ENCODE assay signal across 25 cellular contexts in the genomic region with DNA sequence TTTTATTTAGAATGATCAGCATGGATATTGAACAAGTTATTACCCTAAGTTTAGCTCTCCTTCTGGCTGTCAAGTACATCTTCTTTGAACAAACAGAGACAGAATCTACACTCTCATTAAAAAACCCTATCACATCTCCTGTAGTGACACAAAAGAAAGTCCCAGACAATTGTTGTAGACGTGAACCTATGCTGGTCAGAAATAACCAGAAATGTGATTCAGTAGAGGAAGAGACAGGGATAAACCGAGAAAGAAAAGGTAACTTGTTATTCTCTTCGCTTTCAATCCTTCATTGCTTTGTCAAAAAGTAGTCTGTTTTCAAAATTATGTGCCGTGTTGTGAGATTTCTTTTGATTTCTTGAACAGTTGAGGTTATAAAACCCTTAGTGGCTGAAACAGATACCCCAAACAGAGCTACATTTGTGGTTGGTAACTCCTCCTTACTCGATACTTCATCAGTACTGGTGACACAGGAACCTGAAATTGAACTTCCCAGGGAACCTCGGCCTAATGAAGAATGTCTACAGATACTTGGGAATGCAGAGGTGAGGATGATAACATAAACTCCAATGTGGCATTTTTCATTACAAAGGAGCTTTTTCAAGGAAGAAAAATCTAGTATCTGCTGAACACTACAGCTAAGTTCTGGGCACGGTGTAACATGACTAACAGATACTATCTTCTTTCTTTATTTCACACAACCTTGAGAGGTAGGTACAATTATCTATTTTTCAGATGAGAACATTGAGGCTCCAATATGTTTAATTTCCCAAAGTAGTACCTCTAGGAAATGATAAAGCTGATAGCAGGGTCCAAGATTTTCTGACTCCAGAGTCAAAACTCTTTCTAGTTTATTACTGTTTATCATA. TPM values are rescaled to one million over a fixed set of nuclear protein-coding genes. Genes with fewer than 3 reads are reported as not detected.
DNase-seq lines count a peak whose midpoint lies in the region; ATAC-seq and TF ChIP-seq lines count a peak whose summit lies in the region.
"Had no signal": no experiment of that assay in that cellular context is flagged by ENCODE, and none has a peak within 500 bp of the region (broad histone marks: within the 10 kb centered on the region; RNA-seq: fewer than 3 reads in every experiment).

No MANE protein-coding gene starts in this region.

- H3K27me3 Mint-ChIP-seq in activated naive CD4-positive, alpha-beta T cell treated with anti-CD3 and anti-CD28 coated beads, Interleukin-2, amount 10 ng/mL, durations not matched to agents 7 days and 5 days: no peaks in the 10 kb centered on the region
- no peaks in the 10 kb centered on the region for H3K27me3 Mint-ChIP-seq in stimulated activated naive CD8-positive, alpha-beta T cell treated with anti-CD3 and anti-CD28 coated beads, Interleukin-15, amount 100 ng/mL, for 72 hours
- H3K27me3 Mint-ChIP-seq in natural killer cell treated with Interleukin-12 subunit alpha and Interleukin-12 subunit beta and Interleukin-15 and Interleukin-18, amount 100 ng/mL, for 72 hours: no peaks in the 10 kb centered on the region
- H3K27me3 Mint-ChIP-seq: dendritic cell treated with granulocyte-macrophage colony-stimulating factor and Interleukin-4, amounts not matched to agents 40 ng/mL and 50 ng/mL, for 4 days; stimulated activated memory B cell treated with anti-CD40 and anti-IgM and Interleukin-4, amounts not matched to agents 10 μg/mL and 1 μg/mL and 100 μg/mL, for 72 hours had no signal

- CTCF ChIA-PET in activated naive CD4-positive, alpha-beta T cell treated with anti-CD3 and anti-CD28 coated beads, Interleukin-2, amount 10 ng/mL, durations not matched to agents 7 days and 5 days (lab: Charles Lee): interaction anchor here (1.1 kb wide), 1 partner anchor 14 kb away, joined by 3 read pairs; a partner anchor contains a TSS

- peaks cover 62% of the 10 kb centered on the region for H3K36me3 Mint-ChIP-seq in activated naive CD4-positive, alpha-beta T cell treated with anti-CD3 and anti-CD28 coated beads, Interleukin-2, amount 10 ng/mL, durations not matched to agents 7 days and 5 days
- H3K36me3 Mint-ChIP-seq in activated naive CD4-positive, alpha-beta T cell treated with anti-CD3 and anti-CD28 coated beads, Interleukin-2, amount 50 U/mL, for 72 hours: peaks cover 11 to 24% of the 10 kb centered on the region in 2 donors
- H3K36me3 Mint-ChIP-seq in natural killer cell treated with Interleukin-12 subunit alpha and Interleukin-12 subunit beta and Interleukin-15 and Interleukin-18, amount 100 ng/mL, for 72 hours: peaks cover 48% of the 10 kb centered on the region

- H2AFZ ChIP-seq in MM.1S (ENCODE audit: low read length): no peak overlapping the region

- no peaks in the 10 kb centered on the region for H3K9me3 Mint-ChIP-seq in activated naive CD4-positive, alpha-beta T cell treated with anti-CD3 and anti-CD28 coated beads, Interleukin-2, amount 10 ng/mL, durations not matched to agents 7 days and 5 days
- no peaks in the 10 kb centered on the region for H3K9me3 Mint-ChIP-seq in activated naive CD4-positive, alpha-beta T cell treated with anti-CD3 and anti-CD28 coated beads, Interleukin-2, amount 50 U/mL, for 72 hours
- H3K9me3 Mint-ChIP-seq in stimulated activated naive CD8-positive, alpha-beta T cell treated with anti-CD3 and anti-CD28 coated beads, Interleukin-15, amount 100 ng/mL, for 72 hours: no peaks in the 10 kb centered on the region
- H3K9me3 Mint-ChIP-seq in natural killer cell treated with Interleukin-12 subunit alpha and Interleukin-12 subunit beta and Interleukin-15 and Interleukin-18, amount 100 ng/mL, for 72 hours: no peaks in the 10 kb centered on the region
- H3K9me3 Mint-ChIP-seq: dendritic cell treated with granulocyte-macrophage colony-stimulating factor and Interleukin-4, amounts not matched to agents 40 ng/mL and 50 ng/mL, for 4 days; nephron progenitor cell; stimulated activated memory B cell treated with anti-CD40 and anti-IgM and Interleukin-4, amounts not matched to agents 10 μg/mL and 1 μg/mL and 100 μg/mL, for 72 hours; WTC11 had no signal

- H3K27ac ChIP-seq in MM.1S (ENCODE audit: low read length): peak overlapping the region; percentile 37; the same call in 1 of the 2 replicates
- H3K27ac ChIP-seq: adrenal gland, sigmoid colon, SK-N-MC, thyroid gland had no signal

- peak overlapping the region; percentile 63 for H3K27ac Mint-ChIP-seq in activated naive CD4-positive, alpha-beta T cell treated with anti-CD3 and anti-CD28 coated beads, Interleukin-2, amount 10 ng/mL, durations not matched to agents 7 days and 5 days
- peak overlapping the region; percentile 3 to 80 for H3K27ac Mint-ChIP-seq in activated naive CD4-positive, alpha-beta T cell treated with anti-CD3 and anti-CD28 coated beads, Interleukin-2, amount 50 U/mL, for 72 hours
- H3K27ac Mint-ChIP-seq in stimulated activated naive CD8-positive, alpha-beta T cell treated with anti-CD3 and anti-CD28 coated beads, Interleukin-15, amount 100 ng/mL, for 72 hours: peak overlapping the region; percentile 28 to 38
- peak overlapping the region in 1 of 2 donors; percentile 70 for H3K27ac Mint-ChIP-seq in natural killer cell treated with Interleukin-12 subunit alpha and Interleukin-12 subunit beta and Interleukin-15 and Interleukin-18, amount 100 ng/mL, for 72 hours
- H3K27ac Mint-ChIP-seq: dendritic cell treated with granulocyte-macrophage colony-stimulating factor and Interleukin-4, amounts not matched to agents 40 ng/mL and 50 ng/mL, for 4 days; stimulated activated memory B cell treated with anti-CD40 and anti-IgM and Interleukin-4, amounts not matched to agents 10 μg/mL and 1 μg/mL and 100 μg/mL, for 72 hours; WTC11 had no signal

- H3K4me3 ChIP-seq in MM.1S (ENCODE audit: low read length): no peak overlapping the region
- H3K4me3 ChIP-seq: adrenal gland, sigmoid colon, SK-N-MC, thyroid gland had no signal

- peaks cover 3% of the 10 kb centered on the region; the same call in 1 of the 2 replicates for H4K20me1 ChIP-seq in MM.1S (ENCODE audit: insufficient read depth, low read length)

- peaks cover 20% of the 10 kb centered on the region for H3K4me1 Mint-ChIP-seq in activated naive CD4-positive, alpha-beta T cell treated with anti-CD3 and anti-CD28 coated beads, Interleukin-2, amount 10 ng/mL, durations not matched to agents 7 days and 5 days
- H3K4me1 Mint-ChIP-seq in stimulated activated naive CD8-positive, alpha-beta T cell treated with anti-CD3 and anti-CD28 coated beads, Interleukin-15, amount 100 ng/mL, for 72 hours: peaks cover 18% of the 10 kb centered on the region
- H3K4me1 Mint-ChIP-seq in natural killer cell treated with Interleukin-12 subunit alpha and Interleukin-12 subunit beta and Interleukin-15 and Interleukin-18, amount 100 ng/mL, for 72 hours (ENCODE audit: low read depth in 2 of 2): peaks cover 6 to 9% of the 10 kb centered on the region in 2 donors
- H3K4me1 Mint-ChIP-seq: nephron progenitor cell; stimulated activated memory B cell treated with anti-CD40 and anti-IgM and Interleukin-4, amounts not matched to agents 10 μg/mL and 1 μg/mL and 100 μg/mL, for 72 hours; WTC11 had no signal

- H3K9ac ChIP-seq in MM.1S (ENCODE audit: low read length): no peak overlapping the region

- DNase-seq in activated naive CD4-positive, alpha-beta T cell treated with anti-CD3 and anti-CD28 coated beads, Interleukin-2, amount 10 ng/mL, durations not matched to agents 7 days and 5 days: no peak
- DNase-seq in activated naive CD4-positive, alpha-beta T cell treated with anti-CD3 and anti-CD28 coated beads, Interleukin-2, amount 50 U/mL, for 16 hours: no peak
- peak; percentile 16 for DNase-seq in MM.1S
- DNase-seq in activated naive CD4-positive, alpha-beta T cell treated with anti-CD3 and anti-CD28 coated beads, Interleukin-2, amount 50 U/mL, for 72 hours (ENCODE audit: low spot score in 2 of 2): no peak
- DNase-seq in stimulated activated naive CD8-positive, alpha-beta T cell treated with anti-CD3 and anti-CD28 coated beads, Interleukin-15, amount 100 ng/mL, for 72 hours: peak; percentile 15 to 25
- no peak for DNase-seq in NCI-H345 treated with DMSO at 0.1 percent for 48 hours (lab: John Stamatoyannopoulos, UW; ENCODE audit: unreplicated experiment)
- no peak for DNase-seq in activated CD8-positive, alpha-beta memory T cell treated with anti-CD3 and anti-CD28 coated beads for 24 hours
- no peak for DNase-seq in natural killer cell treated with Interleukin-12 subunit alpha and Interleukin-12 subunit beta and Interleukin-15 and Interleukin-18, amount 100 ng/mL, for 72 hours (ENCODE audit: low spot score)
- DNase-seq: activated CD8-positive, alpha-beta memory T cell treated with anti-CD3 and anti-CD28 coated beads, Interleukin-2, amount 50 U/mL, for 4 hours; adrenal gland; DMS79; head of caudate nucleus; NCI-H1105; NCI-H2081; NCI-H510A; nephron progenitor cell; NK-92 treated with Interleukin-12 subunit alpha and Interleukin-12 subunit beta, amount 100 ng/mL, for 24 hours; sigmoid colon; T-helper 9 cell; thyroid gland had no signal

- H3K27me3 ChIP-seq in MM.1S (replicated peaks; ENCODE audit: insufficient read depth, low read length): no peaks in the 10 kb centered on the region
- H3K27me3 ChIP-seq: adrenal gland, sigmoid colon, thyroid gland had no signal

- H3K4me3 Mint-ChIP-seq in activated naive CD4-positive, alpha-beta T cell treated with anti-CD3 and anti-CD28 coated beads, Interleukin-2, amount 10 ng/mL, durations not matched to agents 7 days and 5 days: no peak overlapping the region
- H3K4me3 Mint-ChIP-seq in stimulated activated naive CD8-positive, alpha-beta T cell treated with anti-CD3 and anti-CD28 coated beads, Interleukin-15, amount 100 ng/mL, for 72 hours: peak overlapping the region in 1 of 2 donors; percentile 13
- H3K4me3 Mint-ChIP-seq in natural killer cell treated with Interleukin-12 subunit alpha and Interleukin-12 subunit beta and Interleukin-15 and Interleukin-18, amount 100 ng/mL, for 72 hours: no peak overlapping the region
- H3K4me3 Mint-ChIP-seq: dendritic cell treated with granulocyte-macrophage colony-stimulating factor and Interleukin-4, amounts not matched to agents 40 ng/mL and 50 ng/mL, for 4 days; nephron progenitor cell; stimulated activated memory B cell treated with anti-CD40 and anti-IgM and Interleukin-4, amounts not matched to agents 10 μg/mL and 1 μg/mL and 100 μg/mL, for 72 hours; WTC11 had no signal

- peak overlapping the region; percentile 27; the same call in 1 of the 2 replicates for H3K4me2 ChIP-seq in MM.1S (ENCODE audit: low read depth, low read length)

- ATAC-seq in activated naive CD4-positive, alpha-beta T cell treated with anti-CD3 and anti-CD28 coated beads, Interleukin-2, amount 50 U/mL, for 72 hours: peak; percentile 87 to 94
- ATAC-seq in stimulated activated naive CD8-positive, alpha-beta T cell treated with anti-CD3 and anti-CD28 coated beads, Interleukin-15, amount 100 ng/mL, for 72 hours: peak; percentile 97
- no peak for ATAC-seq in natural killer cell treated with Interleukin-12 subunit alpha and Interleukin-12 subunit beta and Interleukin-15 and Interleukin-18, amount 100 ng/mL, for 72 hours
- ATAC-seq: left lobe of liver; stimulated activated memory B cell treated with anti-CD40 and anti-IgM and Interleukin-4, amounts not matched to agents 10 μg/mL and 1 μg/mL and 100 μg/mL, for 72 hours; WTC11 had no signal

- peaks cover 4% of the 10 kb centered on the region; the same call in 1 of the 2 replicates for H3K79me2 ChIP-seq in MM.1S (ENCODE audit: low read length)

- H3K9me2 ChIP-seq in MM.1S (replicated peaks; ENCODE audit: insufficient read depth, low read length): no peaks in the 10 kb centered on the region

- H3F3A ChIP-seq in MM.1S (ENCODE audit: insufficient read depth, low read length): no peaks in the 10 kb centered on the region

- no peak for TF ChIP-seq CTCF in MM.1S (IDR thresholded peaks at IDR 0.05; ENCODE audit: low read length)

- no peaks in the 10 kb centered on the region for H3K9me3 ChIP-seq in MM.1S (replicated peaks; ENCODE audit: insufficient read depth, low read length)
- H3K9me3 ChIP-seq: adrenal gland, sigmoid colon, thyroid gland had no signal

- peaks cover 21% of the 10 kb centered on the region for H3K36me3 ChIP-seq in MM.1S (replicated peaks; ENCODE audit: insufficient read depth, low read length)

- H3K4me1 ChIP-seq in MM.1S (ENCODE audit: low read length): peaks cover 17% of the 10 kb centered on the region
- H3K4me1 ChIP-seq: adrenal gland, sigmoid colon had no signal

RNA-seq across cellular contexts. Expression of a gene that starts 14.3 kb away (rescaled TPM):
- 10 to 100 TPM; 49.9 to 53.1 TPM for total RNA-seq in activated naive CD4-positive, alpha-beta T cell treated with anti-CD3 and anti-CD28 coated beads, Interleukin-2, amount 50 U/mL, for 72 hours
- total RNA-seq in natural killer cell treated with Interleukin-12 subunit alpha and Interleukin-12 subunit beta and Interleukin-15 and Interleukin-18, amount 100 ng/mL, for 72 hours: 100 to 1,000 TPM in 1 of 2 donors, 10 to 100 TPM in 1; 78.5 to 110 TPM

Comparison
In these comparisons a context has a peak if more than half of its experiments do, and no peak if none do; other contexts are left out.
1. DNase-seq: peak in MM.1S (single experiment) and stimulated activated naive CD8-positive, alpha-beta T cell treated with anti-CD3 and anti-CD28 coated beads, Interleukin-15, amount 100 ng/mL, for 72 hours (2 of 2); none in activated naive CD4-positive, alpha-beta T cell treated with anti-CD3 and anti-CD28 coated beads, Interleukin-2, amount 10 ng/mL, durations not matched to agents 7 days and 5 days (single experiment), activated naive CD4-positive, alpha-beta T cell treated with anti-CD3 and anti-CD28 coated beads, Interleukin-2, amount 50 U/mL, for 16 hours (single experiment), activated naive CD4-positive, alpha-beta T cell treated with anti-CD3 and anti-CD28 coated beads, Interleukin-2, amount 50 U/mL, for 72 hours (0 of 2), NCI-H345 treated with DMSO at 0.1 percent for 48 hours (single experiment), activated CD8-positive, alpha-beta memory T cell treated with anti-CD3 and anti-CD28 coated beads for 24 hours (single experiment) and natural killer cell treated with Interleukin-12 subunit alpha and Interleukin-12 subunit beta and Interleukin-15 and Interleukin-18, amount 100 ng/mL, for 72 hours (single experiment).
2. ATAC-seq: peak in activated naive CD4-positive, alpha-beta T cell treated with anti-CD3 and anti-CD28 coated beads, Interleukin-2, amount 50 U/mL, for 72 hours (2 of 2) and stimulated activated naive CD8-positive, alpha-beta T cell treated with anti-CD3 and anti-CD28 coated beads, Interleukin-15, amount 100 ng/mL, for 72 hours (single experiment); none in natural killer cell treated with Interleukin-12 subunit alpha and Interleukin-12 subunit beta and Interleukin-15 and Interleukin-18, amount 100 ng/mL, for 72 hours (0 of 2).